Comparison of ENCODE assay signal across 14 cellular contexts in the genomic region with DNA sequence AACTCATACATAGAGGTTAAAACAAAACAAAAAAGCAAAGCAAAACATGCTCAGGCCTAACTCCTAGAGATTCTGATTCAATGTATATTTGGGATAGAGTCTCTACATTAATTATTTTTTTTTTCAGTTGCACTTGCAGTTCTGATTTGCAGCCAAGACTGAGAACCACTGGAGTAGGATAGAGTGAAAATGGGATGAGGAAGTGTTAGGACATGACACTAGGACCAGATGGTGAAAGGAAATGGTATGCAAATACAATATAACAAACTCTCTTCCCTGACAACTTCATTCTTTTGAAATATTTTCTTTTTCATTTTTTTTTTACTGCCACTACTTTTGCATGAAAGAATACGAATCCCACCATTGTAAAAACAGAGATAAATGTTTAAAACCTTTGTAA. TPM values are rescaled to one million over a fixed set of nuclear protein-coding genes. Genes with fewer than 3 reads are reported as not detected.
DNase-seq lines count a peak whose midpoint lies in the region; FAIRE-seq and TF ChIP-seq lines count a peak whose summit lies in the region.
"Had no signal": no experiment of that assay in that cellular context is flagged by ENCODE, and none has a peak within 500 bp of the region (broad histone marks: within the 10 kb centered on the region; RNA-seq: fewer than 3 reads in every experiment).

No MANE protein-coding gene starts in this region.

- TF ChIP-seq CTCF in brain (conservative IDR thresholded peaks at IDR 0.05) (no peak), parathyroid adenoma (IDR thresholded peaks at IDR 0.05) (no peak)

- H3K27ac ChIP-seq in parathyroid adenoma = no peak overlapping the region

- no peak for TF ChIP-seq POLR2A in GM12892 (IDR thresholded peaks at IDR 0.05; ENCODE audit: low read depth, low read length)

- no peak for FAIRE-seq in GM12892 (lab: Jason Lieb, UNC)
- FAIRE-seq: RCC 7860 had no signal

- H3K79me2 ChIP-seq in parathyroid adenoma = no peaks in the 10 kb centered on the region

- H3K27me3 Mint-ChIP-seq in T-helper 1 cell treated with Interleukin-12 subunit alpha and Interleukin-12 subunit beta and Interleukin-4 antibody, amounts not matched to agents 30 μg/mL and 1 μg/mL, for 36 hours (ENCODE audit: low read depth) = peaks cover 14% of the 10 kb centered on the region
- H3K27me3 Mint-ChIP-seq in IgD-negative memory B cell (no peaks in the 10 kb centered on the region), brain (peaks cover 22% of the 10 kb centered on the region)

- peaks cover 12% of the 10 kb centered on the region for H3K4me1 Mint-ChIP-seq in T-helper 1 cell treated with Interleukin-12 subunit alpha and Interleukin-12 subunit beta and Interleukin-4 antibody, amounts not matched to agents 30 μg/mL and 1 μg/mL, for 36 hours (ENCODE audit: low read depth)
- peaks cover 25 to 29% (median 29%) of the 10 kb centered on the region in 3 donors for H3K4me1 Mint-ChIP-seq in IgD-negative memory B cell
- peaks cover 42% of the 10 kb centered on the region for H3K4me1 Mint-ChIP-seq in brain

- H3K36me3 Mint-ChIP-seq in T-helper 1 cell treated with Interleukin-12 subunit alpha and Interleukin-12 subunit beta and Interleukin-4 antibody, amounts not matched to agents 30 μg/mL and 1 μg/mL, for 36 hours (ENCODE audit: low read depth) = peaks cover 9% of the 10 kb centered on the region
- H3K36me3 Mint-ChIP-seq in IgD-negative memory B cell = no peaks in the 10 kb centered on the region
- H3K36me3 Mint-ChIP-seq in brain = no peaks in the 10 kb centered on the region

- H3K9me3 ChIP-seq in parathyroid adenoma (ENCODE audit: control insufficient read depth, low read length) = no peaks in the 10 kb centered on the region
- H3K9me3 ChIP-seq: vagina had no signal

- H3K4me1 ChIP-seq in parathyroid adenoma = peaks cover 4% of the 10 kb centered on the region

- no peak overlapping the region for H3K27ac Mint-ChIP-seq in T-helper 1 cell treated with Interleukin-12 subunit alpha and Interleukin-12 subunit beta and Interleukin-4 antibody, amounts not matched to agents 30 μg/mL and 1 μg/mL, for 36 hours
- H3K27ac Mint-ChIP-seq in IgD-negative memory B cell (peak overlapping the region; percentile 81 to 98 (median 88)), brain (peak overlapping the region in 3 of 5 experiments; percentile 19 to 77 (median 45))
- H3K27ac Mint-ChIP-seq: activated naive CD4-positive, alpha-beta T cell treated with anti-CD3 and anti-CD28 coated beads for 36 hours had no signal

- DNase-seq in T-helper 1 cell = no peak
- DNase-seq in NCI-H1105 treated with DMSO at 0.1 percent for 48 hours (lab: John Stamatoyannopoulos, UW) = no peak
- DNase-seq in NOMO-1 (lab: John Stamatoyannopoulos, UW; ENCODE audit: unreplicated experiment in 2 of 2) = no peak
- DNase-seq in GM12892 (ENCODE audit: insufficient read length) = no peak
- DNase-seq: activated CD4-positive, CD25-positive, alpha-beta regulatory T cell; activated naive CD4-positive, alpha-beta T cell treated with anti-CD3 and anti-CD28 coated beads for 36 hours; hippocampal formation; NCI-H1930 had no signal

- H3K4me3 ChIP-seq in parathyroid adenoma (ENCODE audit: low read depth, low read length) = peak overlapping the region; percentile 72

- no peak overlapping the region for H3K9ac ChIP-seq in parathyroid adenoma

- no peak overlapping the region for H2AFZ ChIP-seq in parathyroid adenoma

- no peaks in the 10 kb centered on the region for H3K36me3 ChIP-seq in parathyroid adenoma (ENCODE audit: control insufficient read depth, insufficient read depth, low read length)
- H3K36me3 ChIP-seq: vagina had no signal

- peak overlapping the region; percentile 33 for H3K4me3 Mint-ChIP-seq in T-helper 1 cell treated with Interleukin-12 subunit alpha and Interleukin-12 subunit beta and Interleukin-4 antibody, amounts not matched to agents 30 μg/mL and 1 μg/mL, for 36 hours
- H3K4me3 Mint-ChIP-seq in IgD-negative memory B cell (peak overlapping the region; percentile 65 to 98 (median 96)), brain (peak overlapping the region in 4 of 5 experiments; percentile 69 to 85 (median 84))

- H3K27me3 ChIP-seq in parathyroid adenoma (ENCODE audit: control insufficient read depth, insufficient read depth, low read length) = no peaks in the 10 kb centered on the region
- H3K27me3 ChIP-seq: vagina had no signal

- H3K9me3 Mint-ChIP-seq in T-helper 1 cell treated with Interleukin-12 subunit alpha and Interleukin-12 subunit beta and Interleukin-4 antibody, amounts not matched to agents 30 μg/mL and 1 μg/mL, for 36 hours = no peaks in the 10 kb centered on the region
- no peaks in the 10 kb centered on the region for H3K9me3 Mint-ChIP-seq in IgD-negative memory B cell
- peaks cover 0 to 3% (median 0%) of the 10 kb centered on the region in 5 experiments for H3K9me3 Mint-ChIP-seq in brain
- H3K9me3 Mint-ChIP-seq: activated naive CD4-positive, alpha-beta T cell treated with anti-CD3 and anti-CD28 coated beads for 36 hours had no signal

- H3K4me2 ChIP-seq in parathyroid adenoma (ENCODE audit: low read length) = peak overlapping the region; percentile 54

RNA-seq across cellular contexts. Expression of gene CCDC122, which starts 1.8 kb away (rescaled TPM):
- polyA plus RNA-seq in IgD-negative memory B cell = 6.8 TPM
- polyA plus RNA-seq in brain (ENCODE audit: insufficient read depth, low read depth, low replicate concordance) = 2.2 TPM
- polyA plus RNA-seq in GM12892 (2012; ENCODE audit: missing spikeins) = 3.3 TPM

RNA-seq across cellular contexts. Expression of gene LACC1, which starts 1.9 kb away (rescaled TPM):
- polyA plus RNA-seq in IgD-negative memory B cell (2.0 TPM), brain (ENCODE audit: insufficient read depth, low read depth, low replicate concordance) (1.4 TPM)
- polyA plus RNA-seq in GM12892 (2012; ENCODE audit: missing spikeins) = 1.8 TPM

Comparison
In these comparisons a context has a peak if more than half of its experiments do, and no peak if none do; other contexts are left out.
1. H3K4me3 Mint-ChIP-seq: peak in every context shown above with its lines; median percentile 96 in IgD-negative memory B cell; 84 in brain; 33 in T-helper 1 cell treated with Interleukin-12 subunit alpha and Interleukin-12 subunit beta and Interleukin-4 antibody, amounts not matched to agents 30 μg/mL and 1 μg/mL, for 36 hours.